In the genomic region with DNA sequence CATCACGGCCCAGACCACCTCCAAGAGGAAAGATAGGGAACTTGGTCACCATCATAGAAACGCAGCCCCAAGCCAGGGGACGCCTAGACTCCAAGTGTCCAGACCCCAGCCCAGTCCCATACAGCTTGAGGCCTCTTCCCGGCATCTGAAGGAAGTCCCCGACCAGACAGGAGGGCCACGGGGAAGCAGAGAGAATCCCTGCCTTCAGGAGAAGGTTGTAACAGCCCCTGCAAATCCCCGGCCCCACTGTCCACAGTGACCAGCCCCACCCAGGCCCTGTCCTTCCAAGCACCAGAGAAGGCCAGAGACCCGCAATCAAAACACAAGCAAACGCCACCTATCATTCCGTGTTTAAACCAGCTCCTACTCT, we compare ENCODE assay signal across 12 cellular contexts. TPM values are rescaled to one million over a fixed set of nuclear protein-coding genes. Genes with fewer than 3 reads are reported as not detected.
DNase-seq lines count a peak whose midpoint lies in the region; TF ChIP-seq lines count a peak whose summit lies in the region.
"Had no signal": no experiment of that assay in that cellular context is flagged by ENCODE, and none has a peak within 500 bp of the region (broad histone marks: within the 10 kb centered on the region; RNA-seq: fewer than 3 reads in every experiment).

No MANE protein-coding gene starts in this region.

- H3K27ac ChIP-seq in C4-2B (peak overlapping the region; percentile 76; the same call in 1 of the 2 replicates), HUES6 (ENCODE audit: low read depth, low read length) (no peak overlapping the region), muscle layer of duodenum (ENCODE audit: low read length) (no peak overlapping the region), SJCRH30 (no peak overlapping the region)
- H3K27ac ChIP-seq: tibial artery had no signal

- no peaks in the 10 kb centered on the region for H3K27me3 Mint-ChIP-seq in activated naive CD8-positive, alpha-beta T cell treated with anti-CD3 and anti-CD28 coated beads for 36 hours

- H3K4me1 ChIP-seq in HUES6 (ENCODE audit: control insufficient read depth, insufficient read depth, low read length) (peaks cover 14% of the 10 kb centered on the region; the same call in 1 of the 2 replicates), muscle layer of duodenum (ENCODE audit: control insufficient read depth in 1 of 2, insufficient read depth in 2 of 2, low read length in 2 of 2) (peaks cover 0 to 13% of the 10 kb centered on the region in 2 donors), SJCRH30 (peaks cover 8% of the 10 kb centered on the region; the same call in 1 of the 2 replicates)

- DNase-seq in activated naive CD8-positive, alpha-beta T cell treated with anti-CD3 and anti-CD28 coated beads for 36 hours = no peak
- DNase-seq in activated gamma-delta T cell treated with Interleukin-2 at 50 U/mL for 16 hours (no peak), NCI-H524 treated with DMSO at 0.1 percent for 48 hours (lab: John Stamatoyannopoulos, UW) (no peak), AG08396 (ENCODE audit: low spot score) (no peak), SJCRH30 (no peak)
- DNase-seq: activated effector memory CD4-positive, alpha-beta T cell treated with Interleukin-2 at 50 U/mL for 16 hours; DMS53; SHP77 treated with DMSO at 0.1 percent for 48 hours had no signal

- peak overlapping the region; percentile 83 for H3K4me3 Mint-ChIP-seq in activated naive CD8-positive, alpha-beta T cell treated with anti-CD3 and anti-CD28 coated beads for 36 hours

- H3K27me3 ChIP-seq in HUES6 (ENCODE audit: control insufficient read depth, insufficient read depth, low read length) (no peaks in the 10 kb centered on the region), muscle layer of duodenum (ENCODE audit: low read depth, low read length) (no peaks in the 10 kb centered on the region), SJCRH30 (no peaks in the 10 kb centered on the region)
- H3K27me3 ChIP-seq: tibial artery had no signal

- peak overlapping the region; percentile 78; the same call in 1 of the 2 replicates for H3K4me3 ChIP-seq in HUES6 (ENCODE audit: low read depth, low read length)
- H3K4me3 ChIP-seq in muscle layer of duodenum (ENCODE audit: low read depth in 1 of 2, low read length in 2 of 2) = peak overlapping the region; percentile 7 to 67
- H3K4me3 ChIP-seq in SJCRH30 = no peak overlapping the region
- H3K4me3 ChIP-seq: tibial artery had no signal

- no peaks in the 10 kb centered on the region for H3K9me3 Mint-ChIP-seq in activated naive CD8-positive, alpha-beta T cell treated with anti-CD3 and anti-CD28 coated beads for 36 hours

- H3K9me3 ChIP-seq in HUES6 (ENCODE audit: control insufficient read depth, insufficient read depth, low read depth, low read length) (no peaks in the 10 kb centered on the region), muscle layer of duodenum (ENCODE audit: control insufficient read depth in 1 of 2, low read length in 2 of 2) (no peaks in the 10 kb centered on the region), SJCRH30 (replicated peaks) (no peaks in the 10 kb centered on the region)
- H3K9me3 ChIP-seq: tibial artery had no signal

- peaks cover 21% of the 10 kb centered on the region for H3K36me3 Mint-ChIP-seq in activated naive CD8-positive, alpha-beta T cell treated with anti-CD3 and anti-CD28 coated beads for 36 hours

- TF ChIP-seq CTCF in C4-2B (conservative IDR thresholded peaks at IDR 0.05) = no peak

- H3K36me3 ChIP-seq in HUES6 (ENCODE audit: control insufficient read depth, insufficient read depth, low read length) (peaks cover 16% of the 10 kb centered on the region), muscle layer of duodenum (ENCODE audit: control insufficient read depth in 1 of 2, insufficient read depth in 2 of 2, low read length in 2 of 2) (no peaks in the 10 kb centered on the region), SJCRH30 (no peaks in the 10 kb centered on the region)
- H3K36me3 ChIP-seq: tibial artery had no signal

- peak overlapping the region; percentile 85 for H3K27ac Mint-ChIP-seq in activated naive CD8-positive, alpha-beta T cell treated with anti-CD3 and anti-CD28 coated beads for 36 hours

- H3K9ac ChIP-seq in HUES6 (ENCODE audit: low read length) = peak overlapping the region; percentile 10

- peaks cover 16% of the 10 kb centered on the region for H3K4me1 Mint-ChIP-seq in activated naive CD8-positive, alpha-beta T cell treated with anti-CD3 and anti-CD28 coated beads for 36 hours

RNA-seq across cellular contexts. Expression of a gene that starts 1.7 kb away (rescaled TPM):
- total RNA-seq in activated naive CD8-positive, alpha-beta T cell treated with anti-CD3 and anti-CD28 coated beads for 36 hours = 10 to 100 TPM; 63.2 to 64.0 TPM
- total RNA-seq in SJCRH30 (2014; rRNA removed; shearing (Covaris generic)) = 27.6 and 27.8 TPM in 2 replicates
